Comparison of ENCODE assay signal across 8 cellular contexts in the genomic region with DNA sequence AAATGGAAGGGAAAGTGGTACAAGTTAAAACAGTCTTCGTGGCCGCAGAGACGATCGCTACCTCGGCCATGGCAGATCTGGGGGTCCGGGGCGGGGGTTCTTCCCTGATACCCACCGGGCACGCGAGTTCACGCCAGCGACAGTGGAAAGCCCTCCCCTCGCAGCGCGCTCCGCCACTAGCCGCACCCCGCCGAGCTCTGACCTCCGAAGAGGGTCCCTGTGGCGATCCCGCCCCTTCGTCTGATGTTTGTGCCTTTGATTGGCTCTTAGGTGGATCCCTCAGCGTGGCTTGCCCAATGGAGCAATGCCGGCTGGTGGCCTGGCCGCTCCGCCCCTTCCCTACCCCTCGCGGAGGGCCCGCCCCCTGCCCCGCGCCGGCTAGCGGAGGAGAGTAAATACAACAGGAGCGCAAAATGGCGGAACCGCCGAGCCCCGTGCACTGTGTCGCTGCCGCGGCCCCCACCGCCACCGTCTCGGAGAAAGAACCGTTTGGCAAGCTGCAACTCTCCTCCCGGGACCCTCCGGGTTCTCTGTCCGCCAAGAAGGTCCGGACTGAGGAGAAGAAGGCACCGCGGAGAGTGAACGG. TPM values are rescaled to one million over a fixed set of nuclear protein-coding genes. Genes with fewer than 3 reads are reported as not detected.
A peak's percentile ranks its signal among the peaks of the same experiment; 100 is the strongest.
DNase-seq lines count a peak whose midpoint lies in the region; ATAC-seq and TF ChIP-seq lines count a peak whose summit lies in the region.

A gene (plus strand): TSS at position 403 of the 586 bp plus-strand sequence. CDS start 11 bp downstream, at position 414.

- H3K27me3 ChIP-seq in AG04450 (ENCODE audit: control insufficient read depth, insufficient read depth, low read length) (no peaks in the 10 kb centered on the region), WERI-Rb-1 (ENCODE audit: insufficient read depth, low read depth, severe bottlenecking) (no peaks in the 10 kb centered on the region), mammary epithelial cell (ENCODE audit: insufficient read depth, low read length) (no peaks in the 10 kb centered on the region), smooth muscle cell (ENCODE audit: low read depth) (no peaks in the 10 kb centered on the region)

- H3F3A ChIP-seq in smooth muscle cell (ENCODE audit: low read depth) = peaks cover 3% of the 10 kb centered on the region

- peak; percentile 92 for DNase-seq in AG04450 (ENCODE audit: low read depth, low spot score)
- DNase-seq in NCI-H2196 treated with DMSO at 0.1 percent for 48 hours (lab: John Stamatoyannopoulos, UW; ENCODE audit: unreplicated experiment) = peak; percentile 97
- peak; percentile 98 for DNase-seq in WERI-Rb-1
- peak; percentile 96 for DNase-seq in mammary epithelial cell
- DNase-seq in iPS-NIHi11 (ENCODE audit: low spot score) = peak; percentile 96
- peak; percentile 87 for DNase-seq in smooth muscle cell (lab: John Stamatoyannopoulos, UW; ENCODE audit: unreplicated experiment)

- BruUV-seq in mammary epithelial cell (replicated peaks; lab: Mats Ljungman, UMichigan) = no TSS peak

- no peaks in the 10 kb centered on the region; the same call in 1 of the 2 replicates for H3K9me3 ChIP-seq in AG04450 (ENCODE audit: control insufficient read depth, insufficient read depth, low read length)
- no peaks in the 10 kb centered on the region for H3K9me3 ChIP-seq in WERI-Rb-1 (ENCODE audit: severe bottlenecking)
- no peaks in the 10 kb centered on the region for H3K9me3 ChIP-seq in mammary epithelial cell (replicated peaks; ENCODE audit: insufficient read depth, low read length)
- no peaks in the 10 kb centered on the region for H3K9me3 ChIP-seq in smooth muscle cell (replicated peaks; ENCODE audit: low read depth)

- H3K79me2 ChIP-seq in mammary epithelial cell (ENCODE audit: insufficient read depth, low read length) = peaks cover 90% of the 10 kb centered on the region
- peaks cover 79% of the 10 kb centered on the region for H3K79me2 ChIP-seq in smooth muscle cell (ENCODE audit: low read depth)

- peak; percentile 95 for ATAC-seq in GM18870 (IDR thresholded peaks at IDR 0.05; ENCODE audit: unreplicated experiment)
- peak; percentile 98 for ATAC-seq in HG03135 (IDR thresholded peaks at IDR 0.05; ENCODE audit: unreplicated experiment)

- H2AFZ ChIP-seq in mammary epithelial cell (ENCODE audit: low read depth, low read length) (peak within 1 kb of the TSS; percentile 98), smooth muscle cell (ENCODE audit: low read depth) (peak within 1 kb of the TSS; percentile 98)

- in situ Hi-C loops in mammary epithelial cell (cut with MboI; ENCODE audit: low sequenced_read_pairs in 2 of 2) = no loop called here

- CTCF ChIA-PET in AG04450 (lab: Charles Lee) (interaction anchor here (0.5 to 3.2 kb wide), 2 partner anchors 45 to 270 kb away, joined by 4 to 20 read pairs; no protein-coding TSS in a partner anchor), mammary epithelial cell (lab: Charles Lee; ENCODE audit: low non-redundant PET) (interaction anchor here (0.6 to 0.7 kb wide), 2 partner anchors 102 to 194 kb away, joined by 3 read pairs; a partner anchor contains a TSS)

- POLR2A ChIA-PET in AG04450 (lab: Yijun Ruan, JAX) = interaction anchor here (0.8 to 1.9 kb wide), 8 partner anchors 9 to 102 kb away, joined by 4 to 13 read pairs (median 5); a partner anchor contains a TSS

- H3K9ac ChIP-seq in mammary epithelial cell (ENCODE audit: insufficient read depth, low read length) (peak within 1 kb of the TSS; percentile 81), smooth muscle cell (ENCODE audit: low read depth) (peak within 1 kb of the TSS; percentile 86)

- TF ChIP-seq CTCF in AG04450 (IDR thresholded peaks at IDR 0.05; ENCODE audit: low read depth, low read length) (peak; percentile 42), WERI-Rb-1 (IDR thresholded peaks at IDR 0.05; ENCODE audit: low read depth, low read length) (peak; percentile 25; the same call in 1 of the 2 replicates), mammary epithelial cell (conservative IDR thresholded peaks at IDR 0.05 in 1 of 2, IDR thresholded peaks at IDR 0.05 in 1 of 2; ENCODE audit: extremely low read depth in 1 of 2, insufficient read depth in 1 of 2, low read depth in 1 of 2, low read length in 2 of 2) (peak; percentile 16 to 46), smooth muscle cell (IDR thresholded peaks at IDR 0.05; ENCODE audit: borderline replicate concordance, insufficient read depth, poor library complexity, severe bottlenecking) (peak; percentile 20)

- dilution Hi-C loops in mammary epithelial cell (cut with HindIII; ENCODE audit: low sequenced_read_pairs) = no loop called here

- H3K4me3 ChIP-seq in AG04450 (ENCODE audit: low read depth, low read length) (peak within 1 kb of the TSS; percentile 94), WERI-Rb-1 (ENCODE audit: low read depth, low read length) (peak within 1 kb of the TSS; percentile 76), mammary epithelial cell (replicated peaks in 1 of 3; ENCODE audit: insufficient read depth in 1 of 3, low read depth in 2 of 3, low read length in 3 of 3) (peak within 1 kb of the TSS; percentile 51 to 96 (median 95)), smooth muscle cell (peak within 1 kb of the TSS; percentile 100)

- H3K36me3 ChIP-seq in WERI-Rb-1 (peaks cover 15% of the 10 kb centered on the region), mammary epithelial cell (ENCODE audit: insufficient read depth, low read length) (no peaks in the 10 kb centered on the region), smooth muscle cell (ENCODE audit: low read depth) (no peaks in the 10 kb centered on the region)

- no peaks in the 10 kb centered on the region for H3K4me1 ChIP-seq in mammary epithelial cell (ENCODE audit: insufficient read depth, low read length)
- peaks cover 29% of the 10 kb centered on the region for H3K4me1 ChIP-seq in smooth muscle cell (ENCODE audit: low read depth)

- H3K27ac ChIP-seq in AG04450 (ENCODE audit: low read depth, low read length) (peak within 1 kb of the TSS; percentile 78), WERI-Rb-1 (peak within 1 kb of the TSS; percentile 99), mammary epithelial cell (ENCODE audit: insufficient read depth, low read depth, low read length) (peak within 1 kb of the TSS; percentile 61), smooth muscle cell (ENCODE audit: low read depth) (peak within 1 kb of the TSS; percentile 80)

- 0% methylated on average over 17 of the region's 53 CpGs for WGBS in mammary epithelial cell (ENCODE audit: low coverage, missing lambda C conversion rate)
- WGBS in smooth muscle cell (ENCODE audit: low lambda C conversion rate) = under 1% methylated on average over 42 of the region's 53 CpGs

- peak within 1 kb of the TSS; percentile 95 for H3K4me2 ChIP-seq in mammary epithelial cell (ENCODE audit: insufficient read depth, low read depth, low read length)
- H3K4me2 ChIP-seq in smooth muscle cell = peak within 1 kb of the TSS; percentile 99

- intact Hi-C loops in mammary epithelial cell (cut with micrococcal nuclease) = loop anchor here (2.0 kb wide), 2 partner anchors 31 to 63 kb away; no protein-coding TSS in a partner anchor

- H4K20me1 ChIP-seq in mammary epithelial cell (ENCODE audit: insufficient read depth, low read length) (no peaks in the 10 kb centered on the region), smooth muscle cell (ENCODE audit: low read depth) (peaks cover 54% of the 10 kb centered on the region)

RNA-seq across cellular contexts. Expression of the gene that starts here (rescaled TPM):
- 9.3 and 14.0 TPM in 2 replicates for polyA plus RNA-seq in AG04450 (2011; rRNA removed)
- 12.9 and 21.0 TPM in 2 replicates for polyA minus RNA-seq in AG04450 (2011; rRNA and poly(A)+ RNA removed)
- 10 to 100 TPM in 1 of 2 donors, 1 to 10 TPM in 1; 8.8 to 12.8 TPM for total RNA-seq in mammary epithelial cell
- polyA plus RNA-seq in mammary epithelial cell = 5.0 TPM
- 36.5 TPM for polyA minus RNA-seq in mammary epithelial cell
- total RNA-seq in smooth muscle cell = 12.6 and 26.2 TPM in 2 replicates
- 3.7 and 3.8 TPM in 2 replicates for polyA plus RNA-seq in smooth muscle cell

Comparison
In these comparisons a context has a peak if more than half of its experiments do, and no peak if none do; other contexts are left out.
1. Peak in every context shown above with its lines: DNase-seq, ATAC-seq, H3K4me3 ChIP-seq and H3K27ac ChIP-seq.